ENCODE assay signal across 11 cellular contexts in the genomic region with DNA sequence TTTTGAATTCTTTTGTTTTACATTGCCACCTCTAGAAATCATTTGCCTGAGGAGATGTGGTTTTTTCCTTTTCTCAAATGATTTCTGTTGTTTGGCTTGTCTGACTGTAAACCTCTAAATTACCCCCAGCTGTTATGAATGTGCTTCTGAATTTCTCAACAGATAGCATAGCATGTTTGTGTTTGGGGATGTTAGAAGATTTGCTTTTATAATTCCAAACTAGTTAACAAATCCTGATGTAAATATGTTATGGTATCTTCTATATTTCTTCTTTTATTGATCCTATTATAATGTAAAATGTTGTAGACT. TPM values are rescaled to one million over a fixed set of nuclear protein-coding genes. Genes with fewer than 3 reads are reported as not detected.
A peak's percentile ranks its signal among the peaks of the same experiment; 100 is the strongest.
DNase-seq lines count a peak whose midpoint lies in the region; ATAC-seq and TF ChIP-seq lines count a peak whose summit lies in the region.
"Had no signal": no experiment of that assay in that cellular context is flagged by ENCODE, and none has a peak within 500 bp of the region (broad histone marks: within the 10 kb centered on the region; RNA-seq: fewer than 3 reads in every experiment).

No MANE protein-coding gene starts in this region.

- H3K27me3 ChIP-seq in RWPE2 (ENCODE audit: insufficient read depth, poor library complexity, severe bottlenecking) (no peaks in the 10 kb centered on the region), fibroblast of lung (ENCODE audit: control insufficient read depth, insufficient read depth, low read length) (no peaks in the 10 kb centered on the region), gastrocnemius medialis (no peaks in the 10 kb centered on the region)

- H3K27ac ChIP-seq in RWPE2 (ENCODE audit: poor library complexity, severe bottlenecking) (peak overlapping the region; percentile 98), fibroblast of lung (ENCODE audit: insufficient read depth, low read length) (peak overlapping the region; percentile 90), gastrocnemius medialis (no peak overlapping the region)

- H3K4me3 ChIP-seq in RWPE2 (ENCODE audit: severe bottlenecking): no peak overlapping the region
- no peak overlapping the region for H3K4me3 ChIP-seq in fibroblast of lung (replicated peaks in 1 of 4; ENCODE audit: control extremely low read depth in 1 of 4, insufficient read depth in 1 of 4, low read depth in 3 of 4, low read length in 4 of 4)
- no peak overlapping the region for H3K4me3 ChIP-seq in gastrocnemius medialis

- H3K4me1 ChIP-seq in RWPE2 (ENCODE audit: insufficient read depth, poor library complexity, severe bottlenecking) (peaks cover 66% of the 10 kb centered on the region), fibroblast of lung (ENCODE audit: control insufficient read depth, extremely low read depth, insufficient read depth, low read length) (peaks cover 19% of the 10 kb centered on the region), gastrocnemius medialis (peaks cover 0 to 4% of the 10 kb centered on the region in 2 donors)

- DNase-seq in GM04503 (ENCODE audit: low read depth) (peak; percentile 61), RWPE2 (ENCODE audit: low spot score) (no peak), fibroblast of lung (ENCODE audit: low read depth in 2 of 2) (peak; percentile 23 to 24), progenitor cell of endocrine pancreas (ENCODE audit: low spot score, unreplicated experiment) (no peak), gastrocnemius medialis (no peak), NCI-H2196 treated with DMSO at 0.1 percent for 48 hours (lab: John Stamatoyannopoulos, UW; ENCODE audit: unreplicated experiment) (no peak), medulla oblongata (ENCODE audit: extremely low spot score) (no peak)
- no peak for DNase-seq in stimulated activated naive CD4-positive, alpha-beta T cell (lab: John Stamatoyannopoulos, UW)
- DNase-seq: aorta, glutamatergic neuron, Right ventricle myocardium superior had no signal

- peak overlapping the region; percentile 72 for H3K4me2 ChIP-seq in fibroblast of lung (ENCODE audit: extremely low read depth, insufficient read depth, low read length)

- intact Hi-C loops in gastrocnemius medialis (cut with DNase I; ENCODE audit: low total_unique reads): no loop called here

- H3K27me3 Mint-ChIP-seq in progenitor cell of endocrine pancreas: no peaks in the 10 kb centered on the region

- peaks cover 4% of the 10 kb centered on the region for H3K9me3 Mint-ChIP-seq in progenitor cell of endocrine pancreas (ENCODE audit: low read depth)

- TF ChIP-seq CTCF in RWPE2 (IDR thresholded peaks at IDR 0.05; ENCODE audit: poor library complexity, severe bottlenecking) (no peak), fibroblast of lung (conservative IDR thresholded peaks at IDR 0.05 in 1 of 2, IDR thresholded peaks at IDR 0.05 in 1 of 2; ENCODE audit: low read depth in 1 of 2, low read length in 2 of 2) (no peak), progenitor cell of endocrine pancreas (IDR thresholded peaks at IDR 0.05; ENCODE audit: unreplicated experiment) (no peak), gastrocnemius medialis (IDR thresholded peaks at IDR 0.05 in 4 of 5, conservative IDR thresholded peaks at IDR 0.05 in 1 of 5) (no peak)

- H4K20me1 ChIP-seq in fibroblast of lung (ENCODE audit: control insufficient read depth, extremely low read depth, insufficient read depth, low read length): no peaks in the 10 kb centered on the region

- no peaks in the 10 kb centered on the region for H3K36me3 ChIP-seq in RWPE2 (ENCODE audit: low read depth)
- H3K36me3 ChIP-seq in fibroblast of lung (ENCODE audit: control insufficient read depth, insufficient read depth, low read length): no peaks in the 10 kb centered on the region
- no peaks in the 10 kb centered on the region for H3K36me3 ChIP-seq in gastrocnemius medialis

- in situ Hi-C loops in gastrocnemius medialis (cut with MboI; ENCODE audit: low sequenced_read_pairs in 4 of 4): no loop called here

- no peaks in the 10 kb centered on the region for H3K9me3 ChIP-seq in RWPE2 (ENCODE audit: severe bottlenecking)
- no peaks in the 10 kb centered on the region for H3K9me3 ChIP-seq in fibroblast of lung (ENCODE audit: control insufficient read depth, insufficient read depth, low read depth, low read length)
- no peaks in the 10 kb centered on the region for H3K9me3 ChIP-seq in gastrocnemius medialis

- no peak overlapping the region for H3K9ac ChIP-seq in fibroblast of lung (ENCODE audit: insufficient read depth, low read length)

- H3K4me3 Mint-ChIP-seq in progenitor cell of endocrine pancreas (ENCODE audit: low read depth): no peak overlapping the region

- peak overlapping the region; percentile 98 for H3K27ac Mint-ChIP-seq in progenitor cell of endocrine pancreas

- H3K79me2 ChIP-seq in fibroblast of lung (ENCODE audit: control insufficient read depth, insufficient read depth, low read length): no peaks in the 10 kb centered on the region

- no peak for ATAC-seq in RWPE2 (ENCODE audit: low read depth)
- no peak for ATAC-seq in gastrocnemius medialis

- H3K4me1 Mint-ChIP-seq in progenitor cell of endocrine pancreas (ENCODE audit: low read depth): peaks cover 38% of the 10 kb centered on the region

- TF ChIP-seq POLR2A in gastrocnemius medialis (IDR thresholded peaks at IDR 0.05): no peak

- peaks cover 1% of the 10 kb centered on the region for H3K36me3 Mint-ChIP-seq in progenitor cell of endocrine pancreas (ENCODE audit: insufficient read depth)

- no peak overlapping the region for H2AFZ ChIP-seq in fibroblast of lung (ENCODE audit: low read length)

RNA-seq across cellular contexts. Expression of a gene that starts 31.6 kb away (rescaled TPM):
- total RNA-seq in fibroblast of lung: 55.2 and 89.0 TPM in 2 replicates
- polyA plus RNA-seq in fibroblast of lung: 105 and 132 TPM in 2 replicates
- 103 and 125 TPM in 2 replicates for polyA plus RNA-seq in fibroblast of lung (2012)
- 108 and 119 TPM in 2 replicates for polyA minus RNA-seq in fibroblast of lung (ENCODE audit: low replicate concordance)
- total RNA-seq in progenitor cell of endocrine pancreas: 258 and 274 TPM in 2 replicates
- total RNA-seq in gastrocnemius medialis: 10 to 100 TPM; 18.1 to 54.1 (median 33.6) TPM

Comparison
In these comparisons a context has a peak if more than half of its experiments do, and no peak if none do; other contexts are left out.
1. DNase-seq: peak in GM04503 (single experiment) and fibroblast of lung (2 of 2); none in RWPE2 (single experiment), progenitor cell of endocrine pancreas (single experiment), gastrocnemius medialis (0 of 2), stimulated activated naive CD4-positive, alpha-beta T cell (0 of 6), NCI-H2196 treated with DMSO at 0.1 percent for 48 hours (single experiment) and medulla oblongata (single experiment).
2. H3K27ac ChIP-seq: peak in RWPE2 (single experiment) and fibroblast of lung (single experiment); none in gastrocnemius medialis (0 of 4).